Comparison of ENCODE assay signal across 8 cellular contexts in genomic region chr17:41917957-41918391, GRCh38. TPM values are rescaled to one million over a fixed set of nuclear protein-coding genes. Genes with fewer than 3 reads are reported as not detected.
DNase-seq lines count a peak whose midpoint lies in the region; ATAC-seq and TF ChIP-seq lines count a peak whose summit lies in the region.

No MANE protein-coding gene starts in this region.

- peak overlapping the region; percentile 83 for H3K27ac Mint-ChIP-seq in activated naive CD8-positive, alpha-beta T cell

- H3K9me3 Mint-ChIP-seq in activated naive CD8-positive, alpha-beta T cell (ENCODE audit: low read depth) = no peaks in the 10 kb centered on the region

- H3K4me3 Mint-ChIP-seq in activated naive CD8-positive, alpha-beta T cell = peak overlapping the region; percentile 91

- intact Hi-C loops in right cardiac atrium (cut with DNase I) = no loop called here
- intact Hi-C loops in sciatic nerve (cut with DNase I) = loop anchor here (5.0 kb wide), 1 partner anchor 1801 kb away; no protein-coding TSS in a partner anchor

- ATAC-seq in HG03159 (IDR thresholded peaks at IDR 0.05; ENCODE audit: unreplicated experiment) (peak; percentile 3), right cardiac atrium (peak; percentile 62 to 68), sciatic nerve (peak; percentile 49), GM21423 (IDR thresholded peaks at IDR 0.05; ENCODE audit: unreplicated experiment) (no peak), HG03520 (IDR thresholded peaks at IDR 0.05; ENCODE audit: unreplicated experiment) (no peak)

- DNase-seq in ELF-1 (ENCODE audit: low read depth, low spot score) (peak; percentile 30), right cardiac atrium (peak; percentile 86 to 90 (median 90)), sciatic nerve (ENCODE audit: low spot score) (peak; percentile 82)

- peaks cover 8% of the 10 kb centered on the region for H3K4me1 ChIP-seq in right cardiac atrium (ENCODE audit: control insufficient read depth, insufficient read depth, low read length)

- peaks cover 2% of the 10 kb centered on the region for H3K36me3 Mint-ChIP-seq in activated naive CD8-positive, alpha-beta T cell

- peak overlapping the region; percentile 59 for H3K4me3 ChIP-seq in right cardiac atrium (ENCODE audit: low read length)

- H3K27me3 Mint-ChIP-seq in activated naive CD8-positive, alpha-beta T cell = no peaks in the 10 kb centered on the region

- peak overlapping the region; percentile 37 for H3K27ac ChIP-seq in right cardiac atrium (ENCODE audit: low read length)

- no peaks in the 10 kb centered on the region for H3K27me3 ChIP-seq in right cardiac atrium (ENCODE audit: control insufficient read depth, insufficient read depth)

- under 1% methylated on average over 30 of the region's 30 CpGs for WGBS in right cardiac atrium

- H3K9me3 ChIP-seq in right cardiac atrium (ENCODE audit: control insufficient read depth, low read length) = no peaks in the 10 kb centered on the region

- peaks cover 27% of the 10 kb centered on the region for H3K4me1 Mint-ChIP-seq in activated naive CD8-positive, alpha-beta T cell (ENCODE audit: low read depth)

TF ChIP-seq in PFSK-1, 5 proteins besides CTCF, POLR2A, EP300 and RAD21:
- TF ChIP-seq REST (IDR thresholded peaks at IDR 0.05; ENCODE audit: insufficient read depth in 1 of 2, low read depth in 2 of 2, low read length in 2 of 2) (no peak), SIN3A (IDR thresholded peaks at IDR 0.05; ENCODE audit: borderline replicate concordance, insufficient read depth, low read length) (0 out of 2 replicates have a peak, but pooled peaks have one; percentile 50), TAF1 (IDR thresholded peaks at IDR 0.05; ENCODE audit: borderline replicate concordance, insufficient read depth, low read length) (peak; percentile 44; the same call in 1 of the 2 replicates)

RNA-seq across cellular contexts. Expression of gene ACLY, which starts 0.8 kb away (rescaled TPM):
- polyA plus RNA-seq in PFSK-1 (2012; ENCODE audit: insufficient read length, low read depth) = 185 TPM
- total RNA-seq in right cardiac atrium (10 to 100 TPM; 24.7 to 50.8 (median 38.4) TPM), sciatic nerve (139 TPM)
- polyA plus RNA-seq in right cardiac atrium = 23.0 TPM

RNA-seq across cellular contexts. Expression of gene ODAD4, which starts 12.4 kb away (rescaled TPM):
- polyA plus RNA-seq in PFSK-1 (2012; ENCODE audit: insufficient read length, low read depth) = 0.25 TPM
- total RNA-seq in right cardiac atrium (1 to 10 TPM in 2 of 4 donors, under 1 TPM in 2; 0.71 to 2.0 (median 1.2) TPM), sciatic nerve (2.9 TPM)
- 0.72 TPM for polyA plus RNA-seq in right cardiac atrium

RNA-seq across cellular contexts. Expression of gene CNP, which starts 48.6 kb away (rescaled TPM):
- polyA plus RNA-seq in PFSK-1 (2012; ENCODE audit: insufficient read length, low read depth) = 106 TPM
- total RNA-seq in right cardiac atrium (10 to 100 TPM; 37.1 to 41.1 (median 39.2) TPM), sciatic nerve (393 TPM)
- polyA plus RNA-seq in right cardiac atrium = 32.1 TPM

RNA-seq across cellular contexts. Expression of gene KLHL11, which starts 52.8 kb away (rescaled TPM):
- 1.9 TPM for polyA plus RNA-seq in PFSK-1 (2012; ENCODE audit: insufficient read length, low read depth)
- total RNA-seq in right cardiac atrium (1 to 10 TPM; 5.1 to 6.7 (median 5.5) TPM), sciatic nerve (16.0 TPM)
- 1.9 TPM for polyA plus RNA-seq in right cardiac atrium

Comparison
In these comparisons a context has a peak if more than half of its experiments do, and no peak if none do; other contexts are left out.
1. DNase-seq: peak in every context shown above with its lines; median percentile 90 in right cardiac atrium; 82 in sciatic nerve; 30 in ELF-1.
2. ATAC-seq: peak in HG03159 (single experiment), right cardiac atrium (2 of 2) and sciatic nerve (single experiment); none in GM21423 (single experiment) and HG03520 (single experiment).